In genomic region chr3:101518421-101518871, GRCh38 we compare ENCODE assay signal across 8 cellular contexts. TPM values are rescaled to one million over a fixed set of nuclear protein-coding genes. Genes with fewer than 3 reads are reported as not detected.
DNase-seq lines count a peak whose midpoint lies in the region; ATAC-seq and TF ChIP-seq lines count a peak whose summit lies in the region.

No MANE protein-coding gene starts in this region.

- no peak for TF ChIP-seq POLR2A in erythroblast (IDR thresholded peaks at IDR 0.05; ENCODE audit: low read length)

- H3K9me3 Mint-ChIP-seq in activated T-helper 17 cell treated with anti-CD3 and anti-CD28 coated beads, Interleukin-2, amount 50 U/mL, for 72 hours, result no peaks in the 10 kb centered on the region

- H3K4me3 Mint-ChIP-seq in activated T-helper 17 cell treated with anti-CD3 and anti-CD28 coated beads, Interleukin-2, amount 50 U/mL, for 72 hours, result peak overlapping the region; percentile 77

- no peaks in the 10 kb centered on the region for H3K36me3 ChIP-seq in HEK293 (ENCODE audit: control insufficient read depth in 2 of 2, insufficient read depth in 1 of 2, low read length in 2 of 2)

- no peaks in the 10 kb centered on the region for H3K4me1 ChIP-seq in HEK293 (ENCODE audit: control insufficient read depth, insufficient read depth, low read length)

- no peak overlapping the region for H3K4me3 ChIP-seq in HEK293 (ENCODE audit: low read depth, low read length)

- H3K27ac Mint-ChIP-seq in activated T-helper 17 cell treated with anti-CD3 and anti-CD28 coated beads, Interleukin-2, amount 50 U/mL, for 72 hours, result peak overlapping the region; percentile 69

- H3K27ac ChIP-seq in HEK293 (ENCODE audit: extremely low read depth, low read depth, low read length), result no peak overlapping the region

- peak; percentile 77 for DNase-seq in NCI-H2107 treated with DMSO at 0.1 percent for 48 hours (lab: John Stamatoyannopoulos, UW; ENCODE audit: unreplicated experiment)
- peak; percentile 29 to 32 for DNase-seq in stimulated activated CD4-positive, alpha-beta T cell treated with anti-CD3 and anti-CD28 coated beads, Interleukin-2, amount 100 ng/mL, for 48 hours
- no peak for DNase-seq in erythroblast (lab: John Stamatoyannopoulos, UW)
- DNase-seq in mesenteric fat pad (ENCODE audit: low spot score), result no peak
- no peak for DNase-seq in DMS153 (lab: John Stamatoyannopoulos, UW)

- H3K36me3 Mint-ChIP-seq in activated T-helper 17 cell treated with anti-CD3 and anti-CD28 coated beads, Interleukin-2, amount 50 U/mL, for 72 hours (ENCODE audit: low read depth), result peaks cover under 1% of the 10 kb centered on the region

- no peaks in the 10 kb centered on the region for H3K27me3 Mint-ChIP-seq in activated T-helper 17 cell treated with anti-CD3 and anti-CD28 coated beads, Interleukin-2, amount 50 U/mL, for 72 hours

- CTCF ChIA-PET in HEK293 (lab: Yijun Ruan, JAX), result no interaction called here

- TF ChIP-seq CTCF in HEK293 (tag by site-specific recombination; IDR thresholded peaks at IDR 0.05), result no peak

- POLR2A ChIA-PET in HEK293 (lab: Yijun Ruan, JAX), result interaction anchor here (0.5 kb wide), 1 partner anchor 1026 kb away, joined by 4 read pairs; no protein-coding TSS in a partner anchor

- peaks cover 17% of the 10 kb centered on the region for H3K4me1 Mint-ChIP-seq in activated T-helper 17 cell treated with anti-CD3 and anti-CD28 coated beads, Interleukin-2, amount 50 U/mL, for 72 hours

- ATAC-seq in GM18519 (IDR thresholded peaks at IDR 0.05; ENCODE audit: low FRiP score, unreplicated experiment), result peak; percentile 99
- ATAC-seq in activated T-helper 17 cell treated with anti-CD3 and anti-CD28 coated beads, Interleukin-2, amount 50 U/mL, for 72 hours (replicated peaks), result peak; percentile 95

- H3K9me3 ChIP-seq in HEK293 (ENCODE audit: control insufficient read depth, insufficient read depth, low read depth, low read length), result no peaks in the 10 kb centered on the region

TF ChIP-seq in HEK293, 187 proteins besides CTCF, POLR2A, EP300 and RAD21:
- TF ChIP-seq KLF10 (tag by site-specific recombination; IDR thresholded peaks at IDR 0.05), result no peak
- peak; percentile 69 for TF ChIP-seq PRDM1 (tag by site-specific recombination; IDR thresholded peaks at IDR 0.05)
- no peak for TF ChIP-seq ZNF654 (tag by site-specific recombination; IDR thresholded peaks at IDR 0.05; ENCODE audit: low read depth)
- TF ChIP-seq ZNF596 (tag by site-specific recombination; IDR thresholded peaks at IDR 0.05), result no peak
- TF ChIP-seq GLI4 (tag by site-specific recombination; IDR thresholded peaks at IDR 0.05), result no peak

RNA-seq across cellular contexts. Expression of gene SENP7, which starts 5.4 kb away (rescaled TPM):
- 10 to 100 TPM; 16.5 to 26.8 TPM for total RNA-seq in activated T-helper 17 cell treated with anti-CD3 and anti-CD28 coated beads, Interleukin-2, amount 50 U/mL, for 72 hours
- 10.1 TPM for total RNA-seq in mesenteric fat pad

RNA-seq across cellular contexts. Expression of gene TRMT10C, which starts 43.2 kb away (rescaled TPM):
- 10 to 100 TPM; 31.6 to 49.9 TPM for total RNA-seq in activated T-helper 17 cell treated with anti-CD3 and anti-CD28 coated beads, Interleukin-2, amount 50 U/mL, for 72 hours
- total RNA-seq in mesenteric fat pad, result 21.2 TPM

RNA-seq across cellular contexts. Expression of gene PCNP, which starts 55.5 kb away (rescaled TPM):
- total RNA-seq in activated T-helper 17 cell treated with anti-CD3 and anti-CD28 coated beads, Interleukin-2, amount 50 U/mL, for 72 hours, result 100 to 1,000 TPM; 196 to 205 TPM
- 101 TPM for total RNA-seq in mesenteric fat pad

Comparison
In these comparisons a context has a peak if more than half of its experiments do, and no peak if none do; other contexts are left out.
1. DNase-seq: peak in NCI-H2107 treated with DMSO at 0.1 percent for 48 hours (single experiment) and stimulated activated CD4-positive, alpha-beta T cell treated with anti-CD3 and anti-CD28 coated beads, Interleukin-2, amount 100 ng/mL, for 48 hours (2 of 2); none in erythroblast (0 of 2), mesenteric fat pad (single experiment) and DMS153 (single experiment).